Comparison of ENCODE assay signal across 15 cellular contexts in the genomic region with DNA sequence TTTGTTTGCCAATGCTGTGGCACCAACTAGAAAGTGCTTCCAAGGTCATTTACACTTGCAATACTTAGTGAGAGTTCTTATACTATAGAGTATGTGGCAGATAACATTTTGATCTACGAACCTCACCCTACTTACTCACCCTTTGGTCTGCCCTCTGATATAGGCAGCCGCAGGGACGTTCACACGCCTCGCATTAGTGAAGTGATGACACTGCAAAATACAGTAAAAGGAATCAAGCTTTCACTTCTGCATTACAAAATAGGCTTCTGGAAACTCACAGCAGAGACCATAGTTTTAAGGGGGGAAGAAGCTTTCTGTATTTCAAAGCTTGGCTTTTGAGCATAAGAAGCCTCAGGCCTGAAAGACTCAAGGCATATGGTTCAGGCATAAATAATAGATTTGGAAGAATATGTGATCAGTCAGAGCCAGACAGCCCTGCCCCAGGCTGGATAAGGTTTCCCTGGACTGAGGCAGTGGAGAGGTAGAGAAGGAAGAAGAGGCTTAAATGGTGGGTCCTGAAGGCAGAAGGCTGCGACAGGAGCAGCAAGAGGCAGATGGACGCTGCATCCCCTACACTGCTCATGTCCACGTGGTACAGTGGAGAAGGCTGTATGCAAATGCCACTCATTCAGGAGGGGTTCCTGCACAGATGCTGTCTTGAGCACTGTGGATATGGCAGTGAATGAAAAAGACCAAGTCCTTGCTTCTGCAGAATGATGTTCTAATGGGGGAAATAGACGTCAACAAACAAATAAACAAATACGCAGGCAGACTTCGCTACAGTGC.
A peak's percentile ranks its signal among the peaks of the same experiment; 100 is the strongest.
DNase-seq lines count a peak whose midpoint lies in the region; ATAC-seq, FAIRE-seq and TF ChIP-seq lines count a peak whose summit lies in the region.
"Had no signal": no experiment of that assay in that cellular context is flagged by ENCODE, and none has a peak within 500 bp of the region (broad histone marks: within the 10 kb centered on the region; RNA-seq: fewer than 3 reads in every experiment).

No MANE protein-coding gene starts in this region.

- H2AFZ ChIP-seq in OCI-LY1 (ENCODE audit: low read length) (no peak overlapping the region), HepG2 (ENCODE audit: low read length) (no peak overlapping the region)
- H2AFZ ChIP-seq: GM23248 had no signal

- no peaks in the 10 kb centered on the region for H3F3A ChIP-seq in OCI-LY1 (ENCODE audit: insufficient read depth, low read length)

- no peak overlapping the region for H3K27ac Mint-ChIP-seq in activated T-helper 1 cell treated with anti-CD3 and anti-CD28 coated beads, Interleukin-12 subunit alpha, Interleukin-12 subunit beta, Interleukin-2, Interleukin-4 antibody, amounts not matched to agents 30 ng/mL and 10 ng/mL and 1 ng/mL, durations not matched to agents 14 hours and 24 hours and 36 hours
- H3K27ac Mint-ChIP-seq in CD8-positive, alpha-beta T cell, result no peak overlapping the region
- no peak overlapping the region for H3K27ac Mint-ChIP-seq in WTC11
- H3K27ac Mint-ChIP-seq: activated CD4-positive, alpha-beta memory T cell treated with anti-CD3 and anti-CD28 coated beads for 36 hours; CD4-positive, CD25-positive, alpha-beta regulatory T cell had no signal

- ATAC-seq in GM18511 (IDR thresholded peaks at IDR 0.05; ENCODE audit: unreplicated experiment) (peak; percentile 90), HG03060 (IDR thresholded peaks at IDR 0.05; ENCODE audit: low read depth, unreplicated experiment) (peak; percentile 71), HepG2 (peak; percentile 31; the same call in 1 of the 3 replicates), WTC11 (no peak)
- ATAC-seq in CD8-positive, alpha-beta T cell, result no peak

- no peak for FAIRE-seq in HepG2 (lab: Jason Lieb, UNC)

- no peaks in the 10 kb centered on the region; the same call in 1 of the 2 replicates for H3K27me3 ChIP-seq in OCI-LY1 (ENCODE audit: insufficient read depth, low read length)
- H3K27me3 ChIP-seq in HepG2 (ENCODE audit: control insufficient read depth in 1 of 2, insufficient read depth in 2 of 2, low read length in 2 of 2), result no peaks in the 10 kb centered on the region; a peak in 2 of 5 replicates
- no peaks in the 10 kb centered on the region for H3K27me3 ChIP-seq in CD8-positive, alpha-beta T cell (ENCODE audit: insufficient read depth, low read length)

- H4K20me1 ChIP-seq in OCI-LY1 (ENCODE audit: insufficient read depth, low read length) (no peaks in the 10 kb centered on the region), HepG2 (ENCODE audit: insufficient read depth, low read length) (no peaks in the 10 kb centered on the region)

- H3K4me2 ChIP-seq in OCI-LY1 (ENCODE audit: low read length) (peak overlapping the region; percentile 14; the same call in 1 of the 2 replicates), HepG2 (ENCODE audit: low read depth, low read length) (no peak overlapping the region)

- CTCF ChIA-PET in HepG2 (lab: Yijun Ruan, JAX; ENCODE audit: low intra/inter-chr PET ratio, low total read pairs) (no interaction called here), WTC11 (lab: Charles Lee) (no interaction called here)
- CTCF ChIA-PET in CD8-positive, alpha-beta T cell (lab: Charles Lee), result no interaction called here

- H3K79me2 ChIP-seq in OCI-LY1 (ENCODE audit: insufficient read depth, low read length) (no peaks in the 10 kb centered on the region), HepG2 (ENCODE audit: insufficient read depth, low read length) (no peaks in the 10 kb centered on the region)

- H3K9me2 ChIP-seq in OCI-LY1 (ENCODE audit: low read depth, low read length), result no peaks in the 10 kb centered on the region

- POLR2A ChIA-PET in HepG2 (lab: Yijun Ruan, JAX) (no interaction called here), WTC11 (lab: Charles Lee) (no interaction called here)
- POLR2A ChIA-PET in CD8-positive, alpha-beta T cell (lab: Charles Lee), result no interaction called here

- no peak for TF ChIP-seq CTCF in OCI-LY1 (IDR thresholded peaks at IDR 0.05; ENCODE audit: low read length)
- no peak for TF ChIP-seq CTCF in HepG2 (CRISPR knock-in tag; IDR thresholded peaks at IDR 0.05)
- TF ChIP-seq CTCF in CD8-positive, alpha-beta T cell (IDR thresholded peaks at IDR 0.05), result no peak
- TF ChIP-seq CTCF in WTC11 (IDR thresholded peaks at IDR 0.05), result no peak

- H3K4me1 Mint-ChIP-seq in activated T-helper 1 cell treated with anti-CD3 and anti-CD28 coated beads, Interleukin-12 subunit alpha, Interleukin-12 subunit beta, Interleukin-2, Interleukin-4 antibody, amounts not matched to agents 30 ng/mL and 10 ng/mL and 1 ng/mL, durations not matched to agents 14 hours and 24 hours and 36 hours (ENCODE audit: low read depth), result no peaks in the 10 kb centered on the region
- no peaks in the 10 kb centered on the region for H3K4me1 Mint-ChIP-seq in CD8-positive, alpha-beta T cell (ENCODE audit: low read depth)
- no peaks in the 10 kb centered on the region for H3K4me1 Mint-ChIP-seq in WTC11
- H3K4me1 Mint-ChIP-seq: CD4-positive, CD25-positive, alpha-beta regulatory T cell had no signal

- TF ChIP-seq RAD21 in HepG2 (CRISPR knock-in tag; IDR thresholded peaks at IDR 0.05), result no peak

- no peaks in the 10 kb centered on the region for H3K36me3 ChIP-seq in OCI-LY1 (ENCODE audit: insufficient read depth, low read length)
- H3K36me3 ChIP-seq in HepG2 (replicated peaks in 1 of 2; ENCODE audit: control insufficient read depth in 1 of 2, insufficient read depth in 2 of 2, low read length in 2 of 2), result no peaks in the 10 kb centered on the region
- H3K36me3 ChIP-seq in CD8-positive, alpha-beta T cell (ENCODE audit: insufficient read depth, low read length), result no peaks in the 10 kb centered on the region
- H3K36me3 ChIP-seq: heart left ventricle, SJSA1 had no signal

- no peak overlapping the region for H3K4me3 Mint-ChIP-seq in activated T-helper 1 cell treated with anti-CD3 and anti-CD28 coated beads, Interleukin-12 subunit alpha, Interleukin-12 subunit beta, Interleukin-2, Interleukin-4 antibody, amounts not matched to agents 30 ng/mL and 10 ng/mL and 1 ng/mL, durations not matched to agents 14 hours and 24 hours and 36 hours
- no peak overlapping the region for H3K4me3 Mint-ChIP-seq in CD8-positive, alpha-beta T cell
- H3K4me3 Mint-ChIP-seq in WTC11, result no peak overlapping the region
- H3K4me3 Mint-ChIP-seq: activated CD4-positive, alpha-beta memory T cell treated with anti-CD3 and anti-CD28 coated beads for 36 hours had no signal

- in situ Hi-C loops in HepG2 (cut with HindIII; ENCODE audit: extremely low pct_ligation_motif_present, low pct_unique_long_range_greater_than_20kb), result no loop called here

- H3K9me3 ChIP-seq in OCI-LY1 (ENCODE audit: low read length) (no peaks in the 10 kb centered on the region), HepG2 (ENCODE audit: low read length) (no peaks in the 10 kb centered on the region)
- no peaks in the 10 kb centered on the region for H3K9me3 ChIP-seq in CD8-positive, alpha-beta T cell (ENCODE audit: low read length)
- H3K9me3 ChIP-seq: SJSA1 had no signal

- peaks cover 4% of the 10 kb centered on the region for H3K27me3 Mint-ChIP-seq in activated T-helper 1 cell treated with anti-CD3 and anti-CD28 coated beads, Interleukin-12 subunit alpha, Interleukin-12 subunit beta, Interleukin-2, Interleukin-4 antibody, amounts not matched to agents 30 ng/mL and 10 ng/mL and 1 ng/mL, durations not matched to agents 14 hours and 24 hours and 36 hours (ENCODE audit: insufficient read depth)
- peaks cover 12% of the 10 kb centered on the region for H3K27me3 Mint-ChIP-seq in CD8-positive, alpha-beta T cell (ENCODE audit: low read depth)
- H3K27me3 Mint-ChIP-seq in WTC11 (ENCODE audit: low read depth), result no peaks in the 10 kb centered on the region

- no TSS peak for BruUV-seq in HepG2 (replicated peaks; lab: Mats Ljungman, UMichigan)

- no peak overlapping the region for H3K4me3 ChIP-seq in OCI-LY1 (ENCODE audit: low read depth, low read length, poor library complexity, severe bottlenecking)
- no peak overlapping the region for H3K4me3 ChIP-seq in HepG2 (replicated peaks in 1 of 3; ENCODE audit: insufficient read depth in 1 of 3, low read depth in 2 of 3, low read length in 3 of 3)
- no peak overlapping the region for H3K4me3 ChIP-seq in CD8-positive, alpha-beta T cell (ENCODE audit: low read depth, low read length)
- H3K4me3 ChIP-seq: GM23248, heart left ventricle, SJSA1 had no signal

- H3K27ac ChIP-seq in OCI-LY1 (ENCODE audit: low read depth, low read length, poor library complexity, severe bottlenecking), result no peak overlapping the region
- H3K27ac ChIP-seq in HepG2 (ENCODE audit: extremely low read length, insufficient read depth, low read length), result no peak overlapping the region
- no peak overlapping the region for H3K27ac ChIP-seq in CD8-positive, alpha-beta T cell (ENCODE audit: low read depth, low read length)
- H3K27ac ChIP-seq: GM23248, SJSA1 had no signal

- 39% methylated on average over 11 of the region's 11 CpGs for WGBS in HepG2 (ENCODE audit: low lambda C conversion rate)

- no peak for TF ChIP-seq POLR2A in HepG2 (IDR thresholded peaks at IDR 0.05; ENCODE audit: insufficient read depth in 1 of 2, low read depth in 2 of 2, low read length in 2 of 2)

- no peak for DNase-seq in HepG2 (ENCODE audit: low spot score)
- DNase-seq in activated T-helper 1 cell treated with anti-CD3 and anti-CD28 coated beads, Interleukin-12 subunit alpha, Interleukin-12 subunit beta, Interleukin-2, Interleukin-4 antibody, amounts not matched to agents 30 ng/mL and 10 ng/mL and 1 ng/mL, durations not matched to agents 14 hours and 24 hours and 36 hours (ENCODE audit: low spot score), result no peak
- DNase-seq in CD8-positive, alpha-beta T cell, result no peak
- DNase-seq in WTC11 (ENCODE audit: low spot score), result no peak
- DNase-seq in T1000 (lab: John Stamatoyannopoulos, UW), result no peak
- DNase-seq: activated CD4-positive, alpha-beta memory T cell treated with anti-CD3 and anti-CD28 coated beads for 36 hours; CD4-positive, CD25-positive, alpha-beta regulatory T cell; effector memory CD4-positive, alpha-beta T cell; GM23248; heart left ventricle; NCI-H187 had no signal

- H3K4me1 ChIP-seq in OCI-LY1 (ENCODE audit: insufficient read depth, low read length, severe bottlenecking) (peaks cover 6% of the 10 kb centered on the region), HepG2 (ENCODE audit: insufficient read depth, low read length) (peaks cover 13% of the 10 kb centered on the region)
- no peaks in the 10 kb centered on the region for H3K4me1 ChIP-seq in CD8-positive, alpha-beta T cell (ENCODE audit: insufficient read depth, low read length)
- H3K4me1 ChIP-seq: SJSA1 had no signal

- H3K36me3 Mint-ChIP-seq in activated T-helper 1 cell treated with anti-CD3 and anti-CD28 coated beads, Interleukin-12 subunit alpha, Interleukin-12 subunit beta, Interleukin-2, Interleukin-4 antibody, amounts not matched to agents 30 ng/mL and 10 ng/mL and 1 ng/mL, durations not matched to agents 14 hours and 24 hours and 36 hours (ENCODE audit: low read depth), result no peaks in the 10 kb centered on the region
- no peaks in the 10 kb centered on the region for H3K36me3 Mint-ChIP-seq in CD8-positive, alpha-beta T cell
- H3K36me3 Mint-ChIP-seq in WTC11, result no peaks in the 10 kb centered on the region
- H3K36me3 Mint-ChIP-seq: activated CD4-positive, alpha-beta memory T cell treated with anti-CD3 and anti-CD28 coated beads for 36 hours; CD4-positive, CD25-positive, alpha-beta regulatory T cell had no signal

- intact Hi-C loops in HepG2 (cut with micrococcal nuclease; ENCODE audit: unreplicated experiment), result no loop called here
- intact Hi-C loops in activated T-helper 1 cell treated with anti-CD3 and anti-CD28 coated beads, Interleukin-12 subunit alpha, Interleukin-12 subunit beta, Interleukin-2, Interleukin-4 antibody, amounts not matched to agents 30 ng/mL and 10 ng/mL and 1 ng/mL, durations not matched to agents 14 hours and 24 hours and 36 hours (cut with micrococcal nuclease), result no loop called here
- intact Hi-C loops in CD8-positive, alpha-beta T cell (cut with DNase I, micrococcal nuclease), result no loop called here

- no peak overlapping the region for H3K9ac ChIP-seq in OCI-LY1 (ENCODE audit: low read length)
- H3K9ac ChIP-seq in HepG2 (ENCODE audit: insufficient read depth, low read depth, low read length), result no peak overlapping the region
- H3K9ac ChIP-seq: GM23248 had no signal

- no peaks in the 10 kb centered on the region for H3K9me3 Mint-ChIP-seq in activated T-helper 1 cell treated with anti-CD3 and anti-CD28 coated beads, Interleukin-12 subunit alpha, Interleukin-12 subunit beta, Interleukin-2, Interleukin-4 antibody, amounts not matched to agents 30 ng/mL and 10 ng/mL and 1 ng/mL, durations not matched to agents 14 hours and 24 hours and 36 hours
- no peaks in the 10 kb centered on the region for H3K9me3 Mint-ChIP-seq in CD8-positive, alpha-beta T cell
- H3K9me3 Mint-ChIP-seq in WTC11, result peaks cover 11% of the 10 kb centered on the region
- H3K9me3 Mint-ChIP-seq: activated CD4-positive, alpha-beta memory T cell treated with anti-CD3 and anti-CD28 coated beads for 36 hours had no signal

- no peak for TF ChIP-seq EP300 in HepG2 (IDR thresholded peaks at IDR 0.05; ENCODE audit: low read depth in 2 of 2, low read length in 2 of 2)
- no peak for TF ChIP-seq EP300 in HepG2 (CRISPR knock-in tag; IDR thresholded peaks at IDR 0.05; ENCODE audit: borderline replicate concordance)

Comparison
In these comparisons a context has a peak if more than half of its experiments do, and no peak if none do; other contexts are left out.
1. ATAC-seq: peak in GM18511 (single experiment), HG03060 (single experiment) and HepG2 (single experiment); none in CD8-positive, alpha-beta T cell (single experiment) and WTC11 (single experiment).